Comparison of ENCODE assay signal across 8 cellular contexts in genomic region chrX:47637546-47638195, GRCh38. TPM values are rescaled to one million over a fixed set of nuclear protein-coding genes. Genes with fewer than 3 reads are reported as not detected.
DNase-seq lines count a peak whose midpoint lies in the region; ATAC-seq lines count a peak whose summit lies in the region.

No MANE protein-coding gene starts in this region.

- peak; percentile 80 to 83 for ATAC-seq in activated CD4-positive, CD25-positive, alpha-beta regulatory T cell treated with anti-CD3 and anti-CD28 coated beads, Interleukin-2, amount 50 U/mL, for 24 hours
- peak; percentile 80 to 97 for ATAC-seq in left cardiac atrium
- no peak for ATAC-seq in GM21576 (IDR thresholded peaks at IDR 0.05; ENCODE audit: unreplicated experiment)

- no peak for DNase-seq in activated CD4-positive, CD25-positive, alpha-beta regulatory T cell treated with anti-CD3 and anti-CD28 coated beads, Interleukin-2, amount 50 U/mL, for 72 hours
- DNase-seq in activated CD4-positive, alpha-beta T cell treated with anti-CD3 and anti-CD28 coated beads, Interleukin-2, amount 50 U/mL, for 48 hours, result peak; percentile 39 to 46
- DNase-seq in left cardiac atrium, result peak; percentile 66
- DNase-seq in stimulated activated naive CD4-positive, alpha-beta T cell treated with Interleukin-2 at 50 U/mL for 16 hours (lab: John Stamatoyannopoulos, UW), result peak; percentile 17
- no peak for DNase-seq in superior temporal gyrus (ENCODE audit: extremely low spot score)
- DNase-seq in DMS53 treated with DMSO at 0.1 percent for 48 hours (lab: John Stamatoyannopoulos, UW; ENCODE audit: unreplicated experiment), result no peak

- intact Hi-C loops in left cardiac atrium (cut with DNase I), result no loop called here

RNA-seq across cellular contexts. Expression of gene CFP, which starts 7.9 kb away (rescaled TPM):
- total RNA-seq in left cardiac atrium, result 10 to 100 TPM in 1 of 2 donors, 1 to 10 TPM in 1; 3.9 to 10.9 TPM

RNA-seq across cellular contexts. Expression of gene ELK1, which starts 12.7 kb away (rescaled TPM):
- 10 to 100 TPM; 18.5 to 32.2 TPM for total RNA-seq in left cardiac atrium

RNA-seq across cellular contexts. Expression of gene SYN1, which starts 18.0 kb away (rescaled TPM):
- total RNA-seq in left cardiac atrium, result 1 to 10 TPM; 4.4 to 7.0 TPM

RNA-seq across cellular contexts. Expression of gene UXT, which starts 21.3 kb away (rescaled TPM):
- total RNA-seq in left cardiac atrium, result 10 to 100 TPM; 89.6 to 99.9 TPM

RNA-seq across cellular contexts. Expression of gene TIMP1, which starts 55.4 kb away (rescaled TPM):
- total RNA-seq in left cardiac atrium, result 100 to 1,000 TPM; 377 to 605 TPM

Comparison
In these comparisons a context has a peak if more than half of its experiments do, and no peak if none do; other contexts are left out.
1. DNase-seq: peak in activated CD4-positive, alpha-beta T cell treated with anti-CD3 and anti-CD28 coated beads, Interleukin-2, amount 50 U/mL, for 48 hours (2 of 2), left cardiac atrium (single experiment) and stimulated activated naive CD4-positive, alpha-beta T cell treated with Interleukin-2 at 50 U/mL for 16 hours (single experiment); none in activated CD4-positive, CD25-positive, alpha-beta regulatory T cell treated with anti-CD3 and anti-CD28 coated beads, Interleukin-2, amount 50 U/mL, for 72 hours (single experiment), superior temporal gyrus (single experiment) and DMS53 treated with DMSO at 0.1 percent for 48 hours (single experiment).